ENCODE assay signal across 9 cellular contexts in the genomic region with DNA sequence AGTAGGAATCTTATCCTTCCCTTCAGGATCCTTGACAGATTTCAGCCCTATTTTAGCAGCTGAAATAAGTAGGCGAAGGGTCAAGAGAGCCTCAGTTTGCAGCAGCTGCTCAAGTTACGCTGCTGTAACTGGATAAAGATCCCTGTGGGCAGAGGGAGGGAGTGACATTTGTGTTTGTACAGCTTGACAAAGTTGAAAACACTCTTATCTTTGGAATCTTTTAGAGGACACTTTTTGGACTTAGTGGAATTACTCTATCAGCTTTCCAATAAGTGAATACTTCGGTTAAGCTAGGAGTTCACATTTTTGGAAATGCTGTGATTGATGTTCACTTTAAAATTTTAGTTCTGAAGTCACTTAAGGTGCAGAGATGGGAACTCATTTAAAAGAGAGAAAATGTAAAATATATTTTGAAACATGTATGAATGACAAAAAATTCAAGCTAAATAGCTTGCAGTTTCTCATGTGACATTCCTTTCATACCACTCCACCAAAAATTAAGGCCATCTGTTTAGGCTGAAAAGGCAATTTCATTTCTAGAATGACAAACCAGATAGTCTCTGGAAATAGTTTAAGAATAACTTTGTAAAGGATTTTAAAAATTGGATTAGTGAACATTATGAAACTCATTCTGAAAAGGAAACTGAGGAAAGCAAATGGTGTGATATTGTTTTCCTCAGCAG. TPM values are rescaled to one million over a fixed set of nuclear protein-coding genes. Genes with fewer than 3 reads are reported as not detected.
A peak's percentile ranks its signal among the peaks of the same experiment; 100 is the strongest.
DNase-seq lines count a peak whose midpoint lies in the region; ATAC-seq and TF ChIP-seq lines count a peak whose summit lies in the region.
"Had no signal": no experiment of that assay in that cellular context is flagged by ENCODE, and none has a peak within 500 bp of the region (broad histone marks: within the 10 kb centered on the region; RNA-seq: fewer than 3 reads in every experiment).

No MANE protein-coding gene starts in this region.

- no peak overlapping the region for H3K27ac ChIP-seq in dorsolateral prefrontal cortex

- intact Hi-C loops in Caco-2 (cut with micrococcal nuclease; ENCODE audit: unreplicated experiment) (loop anchor here (2.0 kb wide), 2 partner anchors 56 to 164 kb away; no protein-coding TSS in a partner anchor), dorsolateral prefrontal cortex (cut with DNase I) (no loop called here)

- H3K27me3 ChIP-seq in Caco-2 (replicated peaks; ENCODE audit: control insufficient read depth, insufficient read depth, low read length), result no peaks in the 10 kb centered on the region
- H3K27me3 ChIP-seq in dorsolateral prefrontal cortex, result peaks cover 0 to 4% (median 0%) of the 10 kb centered on the region in 45 donors

- no peaks in the 10 kb centered on the region for H3K9me3 Mint-ChIP-seq in Caco-2 (ENCODE audit: unreplicated experiment)
- no peaks in the 10 kb centered on the region for H3K9me3 Mint-ChIP-seq in nephron progenitor cell
- H3K9me3 Mint-ChIP-seq in activated naive CD8-positive, alpha-beta T cell treated with anti-CD3 and anti-CD28 coated beads, Interleukin-2, amount 50 U/mL, for 24 hours, result no peaks in the 10 kb centered on the region

- no peaks in the 10 kb centered on the region for H3K36me3 ChIP-seq in Caco-2 (ENCODE audit: control insufficient read depth, insufficient read depth, low read length)

- DNase-seq in Caco-2 (peak; percentile 78 to 83), NCI-H524 treated with DMSO at 0.1 percent for 48 hours (lab: John Stamatoyannopoulos, UW) (peak; percentile 32), fibroblast of peridontal ligament (ENCODE audit: extremely low read depth) (peak; percentile 72), nephron progenitor cell (peak; percentile 22), kidney glomerular epithelial cell (lab: John Stamatoyannopoulos, UW) (no peak), dorsolateral prefrontal cortex (no peak), COR-L47 (lab: John Stamatoyannopoulos, UW) (no peak)
- DNase-seq in activated naive CD8-positive, alpha-beta T cell treated with anti-CD3 and anti-CD28 coated beads, Interleukin-2, amount 50 U/mL, for 24 hours, result no peak
- DNase-seq: activated T-cell treated with anti-CD3 and anti-CD28 coated beads, Interleukin-2, amount 50 U/mL, for 1 hour had no signal

- H3K9me3 ChIP-seq in Caco-2, result no peaks in the 10 kb centered on the region

- no peak for ATAC-seq in activated naive CD8-positive, alpha-beta T cell treated with anti-CD3 and anti-CD28 coated beads, Interleukin-2, amount 50 U/mL, for 24 hours

- H3K27ac Mint-ChIP-seq in Caco-2 (ENCODE audit: unreplicated experiment) (peak overlapping the region; percentile 79), nephron progenitor cell (peak overlapping the region; percentile 97)
- H3K27ac Mint-ChIP-seq in activated naive CD8-positive, alpha-beta T cell treated with anti-CD3 and anti-CD28 coated beads, Interleukin-2, amount 50 U/mL, for 24 hours, result no peak overlapping the region

- H3K4me1 Mint-ChIP-seq in Caco-2 (ENCODE audit: low read depth, unreplicated experiment), result peaks cover 52% of the 10 kb centered on the region
- peaks cover 69% of the 10 kb centered on the region for H3K4me1 Mint-ChIP-seq in nephron progenitor cell
- no peaks in the 10 kb centered on the region for H3K4me1 Mint-ChIP-seq in activated naive CD8-positive, alpha-beta T cell treated with anti-CD3 and anti-CD28 coated beads, Interleukin-2, amount 50 U/mL, for 24 hours

- H3K36me3 Mint-ChIP-seq in Caco-2 (ENCODE audit: insufficient read depth, unreplicated experiment), result peaks cover 5% of the 10 kb centered on the region
- no peaks in the 10 kb centered on the region for H3K36me3 Mint-ChIP-seq in nephron progenitor cell (ENCODE audit: low read depth)
- no peaks in the 10 kb centered on the region for H3K36me3 Mint-ChIP-seq in activated naive CD8-positive, alpha-beta T cell treated with anti-CD3 and anti-CD28 coated beads, Interleukin-2, amount 50 U/mL, for 24 hours (ENCODE audit: low read depth)

- TF ChIP-seq CTCF in Caco-2 (IDR thresholded peaks at IDR 0.05; ENCODE audit: insufficient read depth in 1 of 2, low read depth in 1 of 2, low read length in 1 of 2, severe bottlenecking in 1 of 2, unreplicated experiment in 1 of 2) (no peak), nephron progenitor cell (IDR thresholded peaks at IDR 0.05) (no peak), dorsolateral prefrontal cortex (IDR thresholded peaks at IDR 0.05 in 54 of 56, conservative IDR thresholded peaks at IDR 0.05 in 2 of 56; ENCODE audit: low read depth in 1 of 56, partially characterized antibody in 56 of 56) (no peak)

- POLR2A ChIA-PET in Caco-2 (lab: Charles Lee), result no interaction called here

- H3K27me3 Mint-ChIP-seq in Caco-2 (ENCODE audit: insufficient read depth, unreplicated experiment) (no peaks in the 10 kb centered on the region), nephron progenitor cell (ENCODE audit: low read depth, poor library complexity) (no peaks in the 10 kb centered on the region)
- peaks cover 2% of the 10 kb centered on the region for H3K27me3 Mint-ChIP-seq in activated naive CD8-positive, alpha-beta T cell treated with anti-CD3 and anti-CD28 coated beads, Interleukin-2, amount 50 U/mL, for 24 hours

- CTCF ChIA-PET in Caco-2 (lab: Charles Lee), result interaction anchor here (0.5 to 1.3 kb wide), 2 partner anchors 26 to 186 kb away, joined by 3 to 5 read pairs; no protein-coding TSS in a partner anchor

- no TSS peak for BruUV-seq in Caco-2 (replicated peaks; lab: Mats Ljungman, UMichigan)

- peak overlapping the region; percentile 53 for H3K4me3 Mint-ChIP-seq in Caco-2 (ENCODE audit: unreplicated experiment)
- peak overlapping the region; percentile 74 for H3K4me3 Mint-ChIP-seq in nephron progenitor cell
- H3K4me3 Mint-ChIP-seq in activated naive CD8-positive, alpha-beta T cell treated with anti-CD3 and anti-CD28 coated beads, Interleukin-2, amount 50 U/mL, for 24 hours, result no peak overlapping the region

- peaks cover 48% of the 10 kb centered on the region for H3K4me1 ChIP-seq in Caco-2

- H3K4me3 ChIP-seq in Caco-2 (ENCODE audit: low read depth, low read length) (no peak overlapping the region), dorsolateral prefrontal cortex (no peak overlapping the region)

RNA-seq across cellular contexts. Expression of a gene that starts 55.2 kb away (rescaled TPM):
- 16.0 and 20.1 TPM in 2 replicates for total RNA-seq in Caco-2 (2022)
- 1 to 10 TPM in 2 of 120 experiments, under 1 TPM in 52, not detected in 66; 0.10 to 1.2 (median 0.34) TPM for total RNA-seq in dorsolateral prefrontal cortex

Comparison
In these comparisons a context has a peak if more than half of its experiments do, and no peak if none do; other contexts are left out.
1. DNase-seq: peak in Caco-2 (2 of 2), NCI-H524 treated with DMSO at 0.1 percent for 48 hours (single experiment), fibroblast of peridontal ligament (single experiment) and nephron progenitor cell (single experiment); none in kidney glomerular epithelial cell (single experiment), dorsolateral prefrontal cortex (0 of 10), COR-L47 (single experiment) and activated naive CD8-positive, alpha-beta T cell treated with anti-CD3 and anti-CD28 coated beads, Interleukin-2, amount 50 U/mL, for 24 hours (single experiment).